ENCODE assay signal across 27 cellular contexts in the genomic region with DNA sequence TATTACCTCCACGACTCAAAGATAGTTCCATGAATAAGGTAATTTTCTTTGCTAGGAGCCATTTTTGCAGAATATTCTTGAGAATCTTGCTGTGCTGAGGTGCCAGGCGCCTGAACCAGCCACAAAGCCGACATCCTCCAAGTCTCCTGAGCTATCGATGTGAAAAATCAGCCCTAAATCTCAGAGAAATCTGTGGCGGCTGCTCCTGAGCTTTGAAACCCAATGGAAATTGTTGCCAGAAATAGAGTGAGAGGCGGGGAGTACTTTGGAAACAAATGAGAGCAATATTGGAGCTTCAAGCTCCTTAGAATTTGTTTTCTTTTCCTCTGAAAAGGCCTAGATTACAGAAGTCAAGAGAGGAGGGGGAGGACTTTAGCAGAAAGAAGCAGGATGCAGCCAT. TPM values are rescaled to one million over a fixed set of nuclear protein-coding genes. Genes with fewer than 3 reads are reported as not detected.
"Had no signal": no experiment of that assay in that cellular context is flagged by ENCODE, and none has a peak within 500 bp of the region (broad histone marks: within the 10 kb centered on the region; RNA-seq: fewer than 3 reads in every experiment).

No MANE protein-coding gene starts in this region.

- H3K36me3 ChIP-seq: esophagus muscularis mucosa, gastrocnemius medialis had no signal

- H3K27me3 ChIP-seq: body of pancreas, gastrocnemius medialis had no signal

- ATAC-seq: activated CD4-positive, alpha-beta T cell treated with anti-CD3 and anti-CD28 coated beads for 36 hours; activated CD8-positive, alpha-beta memory T cell treated with anti-CD3 and anti-CD28 coated beads, Interleukin-2, amount 10 ng/mL, durations not matched to agents 7 days and 5 days; activated CD8-positive, alpha-beta T cell treated with anti-CD3 and anti-CD28 coated beads, Interleukin-2, amount 10 ng/mL, durations not matched to agents 7 days and 5 days; body of pancreas; effector memory CD8-positive, alpha-beta T cell had no signal

- H3K9me3 ChIP-seq: body of pancreas, esophagus muscularis mucosa, gastrocnemius medialis had no signal

- H3K27ac ChIP-seq: body of pancreas, coronary artery, esophagus muscularis mucosa, foreskin keratinocyte, gastrocnemius medialis had no signal

- H3K4me3 ChIP-seq: body of pancreas, coronary artery, esophagus muscularis mucosa, gastrocnemius medialis had no signal

- DNase-seq: activated CD4-positive, alpha-beta memory T cell treated with anti-CD3 and anti-CD28 coated beads for 36 hours; activated CD4-positive, alpha-beta T cell treated with anti-CD3 and anti-CD28 coated beads for 36 hours; activated CD4-positive, alpha-beta T cell treated with anti-CD3 and anti-CD28 coated beads, Interleukin-2, amount 10 ng/mL, durations not matched to agents 24 days and 14 days; activated CD4-positive, CD25-positive, alpha-beta regulatory T cell; activated CD4-positive, CD25-positive, alpha-beta regulatory T cell treated with anti-CD3 and anti-CD28 coated beads, Interleukin-2, amount 50 U/mL, for 72 hours; activated CD8-positive, alpha-beta memory T cell treated with anti-CD3 and anti-CD28 coated beads, Interleukin-2, amount 10 ng/mL, durations not matched to agents 7 days and 5 days; activated CD8-positive, alpha-beta memory T cell treated with anti-CD3 and anti-CD28 coated beads, Interleukin-2, amount 50 U/mL, for 4 hours; activated CD8-positive, alpha-beta T cell treated with anti-CD3 and anti-CD28 coated beads, Interleukin-2, amount 10 ng/mL, durations not matched to agents 7 days and 5 days; activated effector memory CD4-positive, alpha-beta T cell treated with anti-CD3 and anti-CD28 coated beads, Interleukin-2, amount 50 U/mL, for 16 hours; activated naive CD4-positive, alpha-beta T cell treated with anti-CD3 and anti-CD28 coated beads for 36 hours; activated naive CD8-positive, alpha-beta T cell treated with anti-CD3 and anti-CD28 coated beads, Interleukin-2, amount 10 ng/mL, durations not matched to agents 7 days and 5 days; activated T-cell treated with anti-CD3 and anti-CD28 coated beads, Interleukin-2, amount 50 U/mL, for 1 hour; activated T-cell treated with anti-CD3 and anti-CD28 coated beads, Interleukin-2, amount 50 U/mL, for 48 hours; central memory CD4-positive, alpha-beta T cell; cerebellar nuclear complex; effector CD4-positive, alpha-beta T cell; effector memory CD8-positive, alpha-beta T cell; erythroblast; foreskin keratinocyte; gastrocnemius medialis; T-helper 2 cell had no signal

RNA-seq across cellular contexts. Expression of gene CAMK1G, which starts 6.3 kb away (rescaled TPM):
- total RNA-seq: activated CD8-positive, alpha-beta memory T cell treated with anti-CD3 and anti-CD28 coated beads for 36 hours; activated CD8-positive, alpha-beta memory T cell treated with anti-CD3 and anti-CD28 coated beads, Interleukin-2, amount 10 ng/mL, durations not matched to agents 7 days and 5 days; activated CD8-positive, alpha-beta T cell treated with anti-CD3 and anti-CD28 coated beads, Interleukin-2, amount 10 ng/mL, durations not matched to agents 7 days and 5 days; activated naive CD8-positive, alpha-beta T cell treated with anti-CD3 and anti-CD28 coated beads, Interleukin-2, amount 10 ng/mL, durations not matched to agents 7 days and 5 days; activated T-helper 2 cell treated with anti-CD3 and anti-CD28 coated beads, Interferon-gamma antibody, Interleukin-2, Interleukin-4, amounts not matched to agents 10 μg/mL and 5 μg/mL and 100 μg/mL, durations not matched to agents 14 hours and 24 hours and 36 hours; foreskin keratinocyte; T-helper 1 cell treated with Interleukin-12 subunit alpha and Interleukin-12 subunit beta and Interleukin-4 antibody, amounts not matched to agents 30 ng/mL and 1 ng/mL, for 36 hours had no signal
- polyA plus RNA-seq: foreskin keratinocyte had no signal
